ENCODE assay signal across 1 cellular context in the genomic region with DNA sequence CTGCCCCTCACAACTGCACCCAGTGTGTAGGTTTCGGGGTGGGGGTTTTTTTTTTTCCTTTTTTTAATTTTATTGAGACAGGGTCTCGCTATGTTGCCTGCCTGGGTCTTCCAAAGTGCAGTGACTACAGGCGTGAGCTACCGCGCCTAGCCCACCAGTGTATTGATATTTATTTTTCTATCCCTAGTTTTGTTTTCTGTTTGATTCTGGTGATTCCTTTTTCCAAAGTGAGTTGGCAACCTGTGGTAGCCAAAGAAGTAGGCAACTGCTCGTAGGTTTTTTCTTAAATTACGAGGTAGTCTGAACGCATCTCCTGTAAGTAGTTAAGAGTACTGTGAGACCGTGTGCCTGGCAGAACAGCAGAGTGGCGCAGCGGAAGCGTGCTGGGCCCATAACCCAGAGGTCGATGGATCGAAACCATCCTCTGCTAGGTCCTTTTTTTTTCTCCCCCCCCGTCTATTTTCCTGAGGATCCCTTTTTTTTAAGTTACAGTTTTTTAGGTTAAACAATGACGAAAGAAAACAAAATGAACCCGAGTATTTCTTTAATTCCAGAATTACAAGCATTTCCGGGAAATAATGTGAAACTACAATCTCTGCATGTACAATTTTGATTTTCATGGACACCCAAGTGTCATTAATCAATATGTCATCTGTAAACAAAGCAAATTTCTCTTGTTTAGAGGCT.
A peak's percentile ranks its signal among the peaks of the same experiment; 100 is the strongest.
TF ChIP-seq lines count a peak whose summit lies in the region.

No MANE protein-coding gene starts in this region.

TF ChIP-seq in H1, 55 proteins besides CTCF, POLR2A, EP300 and RAD21 (continued from another document):
- TF ChIP-seq, protein P1, sequence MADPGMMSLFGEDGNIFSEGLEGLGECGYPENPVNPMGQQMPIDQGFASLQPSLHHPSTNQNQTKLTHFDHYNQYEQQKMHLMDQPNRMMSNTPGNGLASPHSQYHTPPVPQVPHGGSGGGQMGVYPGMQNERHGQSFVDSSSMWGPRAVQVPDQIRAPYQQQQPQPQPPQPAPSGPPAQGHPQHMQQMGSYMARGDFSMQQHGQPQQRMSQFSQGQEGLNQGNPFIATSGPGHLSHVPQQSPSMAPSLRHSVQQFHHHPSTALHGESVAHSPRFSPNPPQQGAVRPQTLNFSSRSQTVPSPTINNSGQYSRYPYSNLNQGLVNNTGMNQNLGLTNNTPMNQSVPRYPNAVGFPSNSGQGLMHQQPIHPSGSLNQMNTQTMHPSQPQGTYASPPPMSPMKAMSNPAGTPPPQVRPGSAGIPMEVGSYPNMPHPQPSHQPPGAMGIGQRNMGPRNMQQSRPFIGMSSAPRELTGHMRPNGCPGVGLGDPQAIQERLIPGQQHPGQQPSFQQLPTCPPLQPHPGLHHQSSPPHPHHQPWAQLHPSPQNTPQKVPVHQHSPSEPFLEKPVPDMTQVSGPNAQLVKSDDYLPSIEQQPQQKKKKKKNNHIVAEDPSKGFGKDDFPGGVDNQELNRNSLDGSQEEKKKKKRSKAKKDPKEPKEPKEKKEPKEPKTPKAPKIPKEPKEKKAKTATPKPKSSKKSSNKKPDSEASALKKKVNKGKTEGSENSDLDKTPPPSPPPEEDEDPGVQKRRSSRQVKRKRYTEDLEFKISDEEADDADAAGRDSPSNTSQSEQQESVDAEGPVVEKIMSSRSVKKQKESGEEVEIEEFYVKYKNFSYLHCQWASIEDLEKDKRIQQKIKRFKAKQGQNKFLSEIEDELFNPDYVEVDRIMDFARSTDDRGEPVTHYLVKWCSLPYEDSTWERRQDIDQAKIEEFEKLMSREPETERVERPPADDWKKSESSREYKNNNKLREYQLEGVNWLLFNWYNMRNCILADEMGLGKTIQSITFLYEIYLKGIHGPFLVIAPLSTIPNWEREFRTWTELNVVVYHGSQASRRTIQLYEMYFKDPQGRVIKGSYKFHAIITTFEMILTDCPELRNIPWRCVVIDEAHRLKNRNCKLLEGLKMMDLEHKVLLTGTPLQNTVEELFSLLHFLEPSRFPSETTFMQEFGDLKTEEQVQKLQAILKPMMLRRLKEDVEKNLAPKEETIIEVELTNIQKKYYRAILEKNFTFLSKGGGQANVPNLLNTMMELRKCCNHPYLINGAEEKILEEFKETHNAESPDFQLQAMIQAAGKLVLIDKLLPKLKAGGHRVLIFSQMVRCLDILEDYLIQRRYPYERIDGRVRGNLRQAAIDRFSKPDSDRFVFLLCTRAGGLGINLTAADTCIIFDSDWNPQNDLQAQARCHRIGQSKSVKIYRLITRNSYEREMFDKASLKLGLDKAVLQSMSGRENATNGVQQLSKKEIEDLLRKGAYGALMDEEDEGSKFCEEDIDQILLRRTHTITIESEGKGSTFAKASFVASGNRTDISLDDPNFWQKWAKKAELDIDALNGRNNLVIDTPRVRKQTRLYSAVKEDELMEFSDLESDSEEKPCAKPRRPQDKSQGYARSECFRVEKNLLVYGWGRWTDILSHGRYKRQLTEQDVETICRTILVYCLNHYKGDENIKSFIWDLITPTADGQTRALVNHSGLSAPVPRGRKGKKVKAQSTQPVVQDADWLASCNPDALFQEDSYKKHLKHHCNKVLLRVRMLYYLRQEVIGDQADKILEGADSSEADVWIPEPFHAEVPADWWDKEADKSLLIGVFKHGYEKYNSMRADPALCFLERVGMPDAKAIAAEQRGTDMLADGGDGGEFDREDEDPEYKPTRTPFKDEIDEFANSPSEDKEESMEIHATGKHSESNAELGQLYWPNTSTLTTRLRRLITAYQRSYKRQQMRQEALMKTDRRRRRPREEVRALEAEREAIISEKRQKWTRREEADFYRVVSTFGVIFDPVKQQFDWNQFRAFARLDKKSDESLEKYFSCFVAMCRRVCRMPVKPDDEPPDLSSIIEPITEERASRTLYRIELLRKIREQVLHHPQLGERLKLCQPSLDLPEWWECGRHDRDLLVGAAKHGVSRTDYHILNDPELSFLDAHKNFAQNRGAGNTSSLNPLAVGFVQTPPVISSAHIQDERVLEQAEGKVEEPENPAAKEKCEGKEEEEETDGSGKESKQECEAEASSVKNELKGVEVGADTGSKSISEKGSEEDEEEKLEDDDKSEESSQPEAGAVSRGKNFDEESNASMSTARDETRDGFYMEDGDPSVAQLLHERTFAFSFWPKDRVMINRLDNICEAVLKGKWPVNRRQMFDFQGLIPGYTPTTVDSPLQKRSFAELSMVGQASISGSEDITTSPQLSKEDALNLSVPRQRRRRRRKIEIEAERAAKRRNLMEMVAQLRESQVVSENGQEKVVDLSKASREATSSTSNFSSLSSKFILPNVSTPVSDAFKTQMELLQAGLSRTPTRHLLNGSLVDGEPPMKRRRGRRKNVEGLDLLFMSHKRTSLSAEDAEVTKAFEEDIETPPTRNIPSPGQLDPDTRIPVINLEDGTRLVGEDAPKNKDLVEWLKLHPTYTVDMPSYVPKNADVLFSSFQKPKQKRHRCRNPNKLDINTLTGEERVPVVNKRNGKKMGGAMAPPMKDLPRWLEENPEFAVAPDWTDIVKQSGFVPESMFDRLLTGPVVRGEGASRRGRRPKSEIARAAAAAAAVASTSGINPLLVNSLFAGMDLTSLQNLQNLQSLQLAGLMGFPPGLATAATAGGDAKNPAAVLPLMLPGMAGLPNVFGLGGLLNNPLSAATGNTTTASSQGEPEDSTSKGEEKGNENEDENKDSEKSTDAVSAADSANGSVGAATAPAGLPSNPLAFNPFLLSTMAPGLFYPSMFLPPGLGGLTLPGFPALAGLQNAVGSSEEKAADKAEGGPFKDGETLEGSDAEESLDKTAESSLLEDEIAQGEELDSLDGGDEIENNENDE (IDR thresholded peaks at IDR 0.05; ENCODE audit: insufficient replicate concordance, low read length) = peak; percentile 27
- TF ChIP-seq GABPA (IDR thresholded peaks at IDR 0.05; ENCODE audit: borderline replicate concordance, insufficient read depth, low read length) = no peak
- TF ChIP-seq, protein P2, sequence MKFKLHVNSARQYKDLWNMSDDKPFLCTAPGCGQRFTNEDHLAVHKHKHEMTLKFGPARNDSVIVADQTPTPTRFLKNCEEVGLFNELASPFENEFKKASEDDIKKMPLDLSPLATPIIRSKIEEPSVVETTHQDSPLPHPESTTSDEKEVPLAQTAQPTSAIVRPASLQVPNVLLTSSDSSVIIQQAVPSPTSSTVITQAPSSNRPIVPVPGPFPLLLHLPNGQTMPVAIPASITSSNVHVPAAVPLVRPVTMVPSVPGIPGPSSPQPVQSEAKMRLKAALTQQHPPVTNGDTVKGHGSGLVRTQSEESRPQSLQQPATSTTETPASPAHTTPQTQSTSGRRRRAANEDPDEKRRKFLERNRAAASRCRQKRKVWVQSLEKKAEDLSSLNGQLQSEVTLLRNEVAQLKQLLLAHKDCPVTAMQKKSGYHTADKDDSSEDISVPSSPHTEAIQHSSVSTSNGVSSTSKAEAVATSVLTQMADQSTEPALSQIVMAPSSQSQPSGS (IDR thresholded peaks at IDR 0.05; ENCODE audit: low read length) = peak; percentile 83
- peak; percentile 78 for TF ChIP-seq POLR2AphosphoS5 (IDR thresholded peaks at IDR 0.05; ENCODE audit: low read depth, low read length)
- no peak for TF ChIP-seq TCF12 (IDR thresholded peaks at IDR 0.05; ENCODE audit: low read depth, low read length)
- TF ChIP-seq SP1 (IDR thresholded peaks at IDR 0.05; ENCODE audit: low read depth, low read length) = 0 out of 2 replicates have a peak, but pooled peaks have one; percentile 22
- no peak for TF ChIP-seq BACH1 (IDR thresholded peaks at IDR 0.05; ENCODE audit: low read length)
- peak; percentile 38; the same call in 1 of the 2 replicates for TF ChIP-seq NRF1 (IDR thresholded peaks at IDR 0.05; ENCODE audit: low read depth, low read length)
- TF ChIP-seq TEAD4 (IDR thresholded peaks at IDR 0.05; ENCODE audit: low read depth, low read length) = peak; percentile 81
- 0 out of 4 replicates have a peak, but pooled peaks of 1 of the 2 experiments have one; percentile 47 for TF ChIP-seq SIN3A (conservative IDR thresholded peaks at IDR 0.05 in 1 of 2, IDR thresholded peaks at IDR 0.05 in 1 of 2; ENCODE audit: low read depth in 1 of 2, low read length in 2 of 2)
- TF ChIP-seq ASH2L (IDR thresholded peaks at IDR 0.05; ENCODE audit: low read length) = peak; percentile 81
- peak; percentile 32 for TF ChIP-seq TAF7 (optimal IDR thresholded peaks at IDR 0.05; ENCODE audit: borderline replicate concordance, low read depth, low read length)
- TF ChIP-seq PHF8 (conservative IDR thresholded peaks at IDR 0.05; ENCODE audit: low read depth, low read length) = 0 out of 2 replicates have a peak, but pooled peaks have one; percentile 2
- TF ChIP-seq MAFK (IDR thresholded peaks at IDR 0.05; ENCODE audit: low read depth, low read length) = peak; percentile 53; the same call in 1 of the 2 replicates
- TF ChIP-seq CREB1 (IDR thresholded peaks at IDR 0.05) = peak; percentile 60; the same call in 1 of the 2 replicates
- no peak for TF ChIP-seq RFX5 (IDR thresholded peaks at IDR 0.05; ENCODE audit: borderline replicate concordance, low read depth, low read length)
- TF ChIP-seq, protein P3, sequence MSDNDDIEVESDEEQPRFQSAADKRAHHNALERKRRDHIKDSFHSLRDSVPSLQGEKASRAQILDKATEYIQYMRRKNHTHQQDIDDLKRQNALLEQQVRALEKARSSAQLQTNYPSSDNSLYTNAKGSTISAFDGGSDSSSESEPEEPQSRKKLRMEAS (IDR thresholded peaks at IDR 0.05) = peak; percentile 36; the same call in 1 of the 2 replicates
